In genomic region chr17:58352018-58352842, GRCh38 we compare ENCODE assay signal across 8 cellular contexts. TPM values are rescaled to one million over a fixed set of nuclear protein-coding genes. Genes with fewer than 3 reads are reported as not detected.
A peak's percentile ranks its signal among the peaks of the same experiment; 100 is the strongest.
DNase-seq lines count a peak whose midpoint lies in the region; ATAC-seq lines count a peak whose summit lies in the region.

Gene SUPT4H1 (minus strand): TSS chr17:58352201. CDS start chr17:58352135, 66 bp downstream.

- ATAC-seq in GM18517 (IDR thresholded peaks at IDR 0.05; ENCODE audit: unreplicated experiment) (peak; percentile 81), HG02981 (IDR thresholded peaks at IDR 0.05; ENCODE audit: unreplicated experiment) (peak; percentile 89)

- DNase-seq in NCI-H1930 (lab: John Stamatoyannopoulos, UW) = peak; percentile 92 to 99
- peak; percentile 88 for DNase-seq in T-helper 22 cell (ENCODE audit: low read depth)
- peak; percentile 97 for DNase-seq in astrocyte of the hippocampus (ENCODE audit: low read depth, low spot score)
- DNase-seq in hepatic stellate cell (ENCODE audit: low spot score) = peak; percentile 95
- DNase-seq in renal cortical epithelial cell (ENCODE audit: low read depth) = peak; percentile 84
- no peak for DNase-seq in OCI-M2 (lab: John Stamatoyannopoulos, UW; ENCODE audit: unreplicated experiment)

RNA-seq across cellular contexts. Expression of gene SUPT4H1, which starts in this region (rescaled TPM):
- total RNA-seq in renal cortical epithelial cell = 53.8 and 85.3 TPM in 2 replicates
